ENCODE assay signal across 8 cellular contexts in the genomic region with DNA sequence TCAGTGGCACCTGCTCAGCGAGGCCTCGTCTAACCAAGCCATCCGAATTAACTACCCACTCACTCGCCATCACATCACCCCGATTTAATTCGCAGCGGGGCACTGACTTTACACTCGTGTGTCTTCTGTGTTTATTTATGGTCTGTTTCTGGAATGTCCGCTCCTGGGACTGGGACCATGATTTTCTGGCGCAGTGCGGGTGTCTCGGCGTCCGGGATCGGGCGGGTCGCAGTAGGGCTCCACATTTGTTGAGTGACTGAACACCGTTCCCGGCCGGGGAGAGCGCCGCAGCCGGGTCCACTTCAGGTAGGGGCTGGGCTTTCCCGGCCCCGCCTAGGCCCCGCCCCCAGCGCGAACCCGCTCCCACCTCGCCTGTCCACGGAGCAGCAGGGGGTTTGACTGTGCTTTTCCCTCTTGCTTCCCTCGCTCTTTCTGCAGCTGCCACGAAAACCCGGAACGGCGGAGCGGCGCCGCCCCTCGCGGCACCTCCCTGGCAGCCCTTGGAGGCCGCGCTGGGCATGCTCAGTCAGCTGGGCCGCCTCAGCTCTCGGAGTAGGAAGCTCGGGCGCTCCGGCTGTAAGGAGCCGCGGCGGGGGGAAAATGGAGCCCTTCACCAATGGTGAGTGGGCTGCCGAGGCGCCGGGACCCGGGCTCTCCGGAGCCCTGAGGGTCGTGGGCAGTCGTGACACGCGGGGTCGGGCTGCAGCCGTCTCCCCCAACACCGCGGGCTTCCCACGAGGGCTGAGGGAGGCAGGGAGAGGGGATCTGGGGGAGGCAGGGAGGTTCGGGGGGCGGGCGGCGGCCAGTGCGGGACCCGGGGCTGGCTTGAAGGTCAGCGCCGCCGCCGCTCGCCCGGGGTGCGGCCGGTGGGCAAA. TPM values are rescaled to one million over a fixed set of nuclear protein-coding genes. Genes with fewer than 3 reads are reported as not detected.
DNase-seq lines count a peak whose midpoint lies in the region; ATAC-seq and TF ChIP-seq lines count a peak whose summit lies in the region.

A gene (plus strand): TSS at position 525 of the 875 bp plus-strand sequence. CDS start 76 bp downstream, at position 601.

- peaks cover 27% of the 10 kb centered on the region for H3K27me3 Mint-ChIP-seq in nephron progenitor cell (ENCODE audit: low read depth, poor library complexity)
- no peaks in the 10 kb centered on the region for H3K27me3 Mint-ChIP-seq in stimulated activated naive CD8-positive, alpha-beta T cell treated with anti-CD3 and anti-CD28 coated beads, Interleukin-15, amount 100 ng/mL, for 72 hours

- no peak for TF ChIP-seq CTCF in fibroblast of the aortic adventitia (IDR thresholded peaks at IDR 0.05; ENCODE audit: insufficient read depth, low read length)
- TF ChIP-seq CTCF in nephron progenitor cell (IDR thresholded peaks at IDR 0.05) = no peak

- peaks cover 3% of the 10 kb centered on the region for H3K36me3 Mint-ChIP-seq in nephron progenitor cell (ENCODE audit: low read depth)

- peaks cover 10% of the 10 kb centered on the region for H3K27me3 ChIP-seq in H7 (ENCODE audit: control insufficient read depth, insufficient read depth, low read length)

- ATAC-seq in stimulated activated naive CD8-positive, alpha-beta T cell treated with anti-CD3 and anti-CD28 coated beads, Interleukin-15, amount 100 ng/mL, for 72 hours = peak; percentile 67

- peaks cover 45% of the 10 kb centered on the region for H3K4me1 Mint-ChIP-seq in nephron progenitor cell
- peaks cover 58% of the 10 kb centered on the region for H3K4me1 Mint-ChIP-seq in stimulated activated naive CD8-positive, alpha-beta T cell treated with anti-CD3 and anti-CD28 coated beads, Interleukin-15, amount 100 ng/mL, for 72 hours

- peak within 1 kb of the TSS; percentile 99 for H3K27ac Mint-ChIP-seq in nephron progenitor cell
- H3K27ac Mint-ChIP-seq in stimulated activated naive CD8-positive, alpha-beta T cell treated with anti-CD3 and anti-CD28 coated beads, Interleukin-15, amount 100 ng/mL, for 72 hours = peak within 1 kb of the TSS; percentile 99

- peak within 1 kb of the TSS; percentile 92 for H3K4me3 Mint-ChIP-seq in nephron progenitor cell
- H3K4me3 Mint-ChIP-seq in stimulated activated naive CD8-positive, alpha-beta T cell treated with anti-CD3 and anti-CD28 coated beads, Interleukin-15, amount 100 ng/mL, for 72 hours = peak within 1 kb of the TSS; percentile 98 to 99

- DNase-seq in EL = peak; percentile 98
- DNase-seq in H7 = peak; percentile 92
- DNase-seq in M059J (ENCODE audit: low read depth) = peak; percentile 97
- DNase-seq in SHP77 (lab: John Stamatoyannopoulos, UW) = peak; percentile 94 to 95
- peak; percentile 98 for DNase-seq in activated effector memory CD4-positive, alpha-beta T cell treated with anti-CD3 and anti-CD28 coated beads, Interleukin-2, amount 50 U/mL, for 16 hours
- DNase-seq in fibroblast of the aortic adventitia (ENCODE audit: low read depth) = peak; percentile 96
- peak; percentile 95 for DNase-seq in nephron progenitor cell
- DNase-seq in stimulated activated naive CD8-positive, alpha-beta T cell treated with anti-CD3 and anti-CD28 coated beads, Interleukin-15, amount 100 ng/mL, for 72 hours = peak; percentile 97 to 98

- H3K9me3 Mint-ChIP-seq in nephron progenitor cell = no peaks in the 10 kb centered on the region
- H3K9me3 Mint-ChIP-seq in stimulated activated naive CD8-positive, alpha-beta T cell treated with anti-CD3 and anti-CD28 coated beads, Interleukin-15, amount 100 ng/mL, for 72 hours = no peaks in the 10 kb centered on the region

- H3K4me3 ChIP-seq in H7 (ENCODE audit: insufficient read depth, low read depth, low read length) (peak within 1 kb of the TSS; percentile 91), fibroblast of the aortic adventitia (ENCODE audit: low read depth, low read length) (peak within 1 kb of the TSS; percentile 90)

- no peaks in the 10 kb centered on the region for H3K36me3 ChIP-seq in H7 (replicated peaks; ENCODE audit: control insufficient read depth, insufficient read depth, low read length)

RNA-seq across cellular contexts. Expression of the gene that starts here (rescaled TPM):
- 2.8 and 3.7 TPM in 2 replicates for total RNA-seq in H7 (2014; rRNA removed; shearing (Covaris generic))
- 22.8 and 37.6 TPM in 2 replicates for total RNA-seq in M059J (2014; rRNA removed; shearing (Covaris generic))
- total RNA-seq in fibroblast of the aortic adventitia (ENCODE audit: low replicate concordance) = 18.8 and 46.3 TPM in 2 replicates

Comparison
In these comparisons a context has a peak if more than half of its experiments do, and no peak if none do; other contexts are left out.
1. Peak in every context shown above with its lines: DNase-seq, ATAC-seq and H3K4me3 ChIP-seq.